In genomic region chrX:64976673-64977040, GRCh38 we compare ENCODE assay signal across 8 cellular contexts. TPM values are rescaled to one million over a fixed set of nuclear protein-coding genes. Genes with fewer than 3 reads are reported as not detected.
A peak's percentile ranks its signal among the peaks of the same experiment; 100 is the strongest.
DNase-seq lines count a peak whose midpoint lies in the region; ATAC-seq, FAIRE-seq and TF ChIP-seq lines count a peak whose summit lies in the region.

No MANE protein-coding gene starts in this region.

- H3K4me1 Mint-ChIP-seq in activated CD8-positive, alpha-beta T cell treated with anti-CD3 and anti-CD28 coated beads for 36 hours (ENCODE audit: low read depth) = peaks cover 16% of the 10 kb centered on the region

- FAIRE-seq in kidney (lab: Jason Lieb, UNC) = no peak

- no peaks in the 10 kb centered on the region for H3K36me3 ChIP-seq in kidney (ENCODE audit: control insufficient read depth in 1 of 2, insufficient read depth in 2 of 2, low read length in 2 of 2)
- H3K36me3 ChIP-seq in urinary bladder (ENCODE audit: insufficient read depth) = no peaks in the 10 kb centered on the region

- peaks cover 5% of the 10 kb centered on the region for H3K36me3 Mint-ChIP-seq in activated CD8-positive, alpha-beta T cell treated with anti-CD3 and anti-CD28 coated beads for 36 hours (ENCODE audit: low read depth)

- peaks cover 5% of the 10 kb centered on the region for H3K9me3 Mint-ChIP-seq in activated CD8-positive, alpha-beta T cell treated with anti-CD3 and anti-CD28 coated beads for 36 hours

- H3K4me1 ChIP-seq in kidney (ENCODE audit: control insufficient read depth in 1 of 2, insufficient read depth in 1 of 2, low read depth in 1 of 2, low read length in 2 of 2) (no peaks in the 10 kb centered on the region), urinary bladder (ENCODE audit: insufficient read depth) (no peaks in the 10 kb centered on the region)

- H3K4me3 Mint-ChIP-seq in activated CD8-positive, alpha-beta T cell treated with anti-CD3 and anti-CD28 coated beads for 36 hours = peak overlapping the region; percentile 92

- 4% methylated on average over 11 of the region's 11 CpGs for WGBS in urinary bladder

- DNase-seq in NCI-H82 (lab: John Stamatoyannopoulos, UW) (peak; percentile 70), NCI-H82 treated with DMSO at 0.1 percent for 48 hours (lab: John Stamatoyannopoulos, UW; ENCODE audit: unreplicated experiment) (no peak), kidney (no peak), GM13977 (ENCODE audit: low spot score) (no peak), NCI-H526 treated with DMSO at 0.1 percent for 48 hours (lab: John Stamatoyannopoulos, UW) (no peak)
- no peak for DNase-seq in activated CD8-positive, alpha-beta T cell treated with anti-CD3 and anti-CD28 coated beads for 36 hours

- H3K9me3 ChIP-seq in kidney (ENCODE audit: control insufficient read depth in 1 of 2, low read length in 2 of 2) = no peaks in the 10 kb centered on the region

- intact Hi-C loops in activated CD8-positive, alpha-beta T cell treated with anti-CD3 and anti-CD28 coated beads for 36 hours (cut with micrococcal nuclease) = loop anchor here (10.0 kb wide), 1 partner anchor 58 kb away; the partner anchor contains the start of gene ZC3H12B
- intact Hi-C loops in kidney (cut with DNase I) = no loop called here

- peak; percentile 29 for ATAC-seq in HG02885 (IDR thresholded peaks at IDR 0.05; ENCODE audit: poor library complexity, unreplicated experiment)
- ATAC-seq in activated CD8-positive, alpha-beta T cell treated with anti-CD3 and anti-CD28 coated beads for 36 hours = peak; percentile 18

- POLR2A ChIA-PET in activated CD8-positive, alpha-beta T cell treated with anti-CD3 and anti-CD28 coated beads for 36 hours (lab: Charles Lee) = no interaction called here

- H3K4me3 ChIP-seq in kidney (ENCODE audit: low read length in 2 of 2) (peak overlapping the region; percentile 81 to 88), urinary bladder (ENCODE audit: low read depth, low read length) (peak overlapping the region; percentile 62)

- CTCF ChIA-PET in activated CD8-positive, alpha-beta T cell treated with anti-CD3 and anti-CD28 coated beads for 36 hours (lab: Charles Lee) = no interaction called here

- TF ChIP-seq CTCF in activated CD8-positive, alpha-beta T cell treated with anti-CD3 and anti-CD28 coated beads for 36 hours (IDR thresholded peaks at IDR 0.05) = no peak
- no peak for TF ChIP-seq CTCF in kidney (IDR thresholded peaks at IDR 0.05; ENCODE audit: borderline replicate concordance, extremely low read depth, insufficient read depth)
- TF ChIP-seq CTCF in GM13977 (IDR thresholded peaks at IDR 0.05; ENCODE audit: extremely low read depth, insufficient read depth, missing control alignments) = no peak

- H3K9ac ChIP-seq in kidney (ENCODE audit: low read length in 2 of 2) = no peak overlapping the region

- H3K27ac Mint-ChIP-seq in activated CD8-positive, alpha-beta T cell treated with anti-CD3 and anti-CD28 coated beads for 36 hours = peak overlapping the region; percentile 75

- H3K27ac ChIP-seq in kidney (ENCODE audit: low read depth in 2 of 2, low read length in 2 of 2) (no peak overlapping the region), urinary bladder (ENCODE audit: low read depth) (no peak overlapping the region)

- no peaks in the 10 kb centered on the region for H3K27me3 Mint-ChIP-seq in activated CD8-positive, alpha-beta T cell treated with anti-CD3 and anti-CD28 coated beads for 36 hours

- in situ Hi-C loops in GM13977 (cut with MboI; ENCODE audit: low pct_unique_long_range_greater_than_20kb, low sequenced_read_pairs, unreplicated experiment) = no loop called here

RNA-seq across cellular contexts. Expression of gene ZC4H2, which starts 0.4 kb away (rescaled TPM):
- 10 to 100 TPM; 10.3 to 10.7 TPM for total RNA-seq in activated CD8-positive, alpha-beta T cell treated with anti-CD3 and anti-CD28 coated beads for 36 hours
- total RNA-seq in kidney (8.7 TPM), urinary bladder (8.0 TPM)
- polyA plus RNA-seq in kidney (ENCODE audit: insufficient read depth, low read depth, low replicate concordance) (9.6 TPM), urinary bladder (11.6 TPM)

RNA-seq across cellular contexts. Expression of gene ZC3H12B, which starts 58.0 kb away (rescaled TPM):
- total RNA-seq in activated CD8-positive, alpha-beta T cell treated with anti-CD3 and anti-CD28 coated beads for 36 hours = 1 to 10 TPM; 1.2 to 1.4 TPM
- total RNA-seq in kidney (3.4 TPM), urinary bladder (5.0 TPM)
- polyA plus RNA-seq in kidney (ENCODE audit: insufficient read depth, low read depth, low replicate concordance) (0.67 TPM), urinary bladder (1.6 TPM)
